ENCODE assay signal across 8 cellular contexts in genomic region chr20:34363062-34364012, GRCh38. TPM values are rescaled to one million over a fixed set of nuclear protein-coding genes. Genes with fewer than 3 reads are reported as not detected.
DNase-seq lines count a peak whose midpoint lies in the region; ATAC-seq and FAIRE-seq lines count a peak whose summit lies in the region.

TSS of gene ITCH (plus strand) at chr20:34363273. CDS start at chr20:34393812, 30,539 bp downstream.

- H3K9ac ChIP-seq in endocrine pancreas (ENCODE audit: control insufficient read depth, insufficient read depth, low read length), result peak within 1 kb of the TSS; percentile 95

- no peaks in the 10 kb centered on the region for H3K27me3 Mint-ChIP-seq in activated CD8-positive, alpha-beta memory T cell treated with anti-CD3 and anti-CD28 coated beads, Interleukin-2, amount 10 ng/mL, durations not matched to agents 7 days and 5 days

- peaks cover 42% of the 10 kb centered on the region for H3K4me1 Mint-ChIP-seq in activated CD8-positive, alpha-beta memory T cell treated with anti-CD3 and anti-CD28 coated beads, Interleukin-2, amount 10 ng/mL, durations not matched to agents 7 days and 5 days

- H3K4me1 ChIP-seq in endocrine pancreas (ENCODE audit: control insufficient read depth, insufficient read depth, low read length), result no peaks in the 10 kb centered on the region

- DNase-seq in COLO829 (ENCODE audit: low spot score) (peak; percentile 97), HTR-8/SVneo (ENCODE audit: insufficient read length, low spot score) (peak; percentile 99), NOMO-1 treated with dmso at 0.1 percent for 144 hours (lab: John Stamatoyannopoulos, UW; ENCODE audit: unreplicated experiment) (peak; percentile 88), mesenteric fat pad (ENCODE audit: low spot score) (peak; percentile 99)
- DNase-seq in activated CD8-positive, alpha-beta memory T cell treated with anti-CD3 and anti-CD28 coated beads, Interleukin-2, amount 10 ng/mL, durations not matched to agents 7 days and 5 days, result peak; percentile 96
- DNase-seq in stimulated activated CD8-positive, alpha-beta memory T cell treated with anti-CD3 and anti-CD28 coated beads, Interleukin-15, amount 100 ng/mL, for 24 hours (ENCODE audit: low read depth), result peak; percentile 80

- peak within 1 kb of the TSS; percentile 82 for H3K4me3 ChIP-seq in endocrine pancreas (ENCODE audit: control insufficient read depth, insufficient read depth, low read length)

- H3K9me3 ChIP-seq in endocrine pancreas (ENCODE audit: control insufficient read depth, low read length), result no peaks in the 10 kb centered on the region

- peak; percentile 48 for FAIRE-seq in HTR-8/SVneo (lab: Jason Lieb, UNC)

- CTCF ChIA-PET in activated CD8-positive, alpha-beta memory T cell treated with anti-CD3 and anti-CD28 coated beads, Interleukin-2, amount 10 ng/mL, durations not matched to agents 7 days and 5 days (lab: Charles Lee), result interaction anchor here (0.7 to 3.5 kb wide), 11 partner anchors 11 to 406 kb away, joined by 3 to 26 read pairs (median 3); partner anchors contain the start of gene DYNLRB1

- H3K36me3 ChIP-seq in endocrine pancreas (ENCODE audit: control insufficient read depth, insufficient read depth, low read length), result no peaks in the 10 kb centered on the region

- peak within 1 kb of the TSS; percentile 98 for H3K27ac Mint-ChIP-seq in activated CD8-positive, alpha-beta memory T cell treated with anti-CD3 and anti-CD28 coated beads, Interleukin-2, amount 10 ng/mL, durations not matched to agents 7 days and 5 days

- no peaks in the 10 kb centered on the region for H3K27me3 ChIP-seq in endocrine pancreas (ENCODE audit: control insufficient read depth, insufficient read depth, low read length)

- ATAC-seq in GM21367 (IDR thresholded peaks at IDR 0.05; ENCODE audit: unreplicated experiment), result peak; percentile 76
- ATAC-seq in activated CD8-positive, alpha-beta memory T cell treated with anti-CD3 and anti-CD28 coated beads, Interleukin-2, amount 10 ng/mL, durations not matched to agents 7 days and 5 days, result peak; percentile 98

- H3K4me3 Mint-ChIP-seq in activated CD8-positive, alpha-beta memory T cell treated with anti-CD3 and anti-CD28 coated beads, Interleukin-2, amount 10 ng/mL, durations not matched to agents 7 days and 5 days, result peak within 1 kb of the TSS; percentile 94

- H3K9me3 Mint-ChIP-seq in activated CD8-positive, alpha-beta memory T cell treated with anti-CD3 and anti-CD28 coated beads, Interleukin-2, amount 10 ng/mL, durations not matched to agents 7 days and 5 days (ENCODE audit: low read depth), result peaks cover 2% of the 10 kb centered on the region

- H3K36me3 Mint-ChIP-seq in activated CD8-positive, alpha-beta memory T cell treated with anti-CD3 and anti-CD28 coated beads, Interleukin-2, amount 10 ng/mL, durations not matched to agents 7 days and 5 days, result peaks cover 28% of the 10 kb centered on the region

RNA-seq across cellular contexts. Expression of gene ITCH, which starts in this region (rescaled TPM):
- 10 to 100 TPM; 51.6 to 57.9 TPM for total RNA-seq in activated CD8-positive, alpha-beta memory T cell treated with anti-CD3 and anti-CD28 coated beads, Interleukin-2, amount 10 ng/mL, durations not matched to agents 7 days and 5 days
- total RNA-seq in mesenteric fat pad, result 68.2 TPM

Comparison
In these comparisons a context has a peak if more than half of its experiments do, and no peak if none do; other contexts are left out.
1. Peak in every context shown above with its lines: DNase-seq, ATAC-seq and H3K4me3 ChIP-seq.